8 cellular contexts compared by ENCODE assay signal in the genomic region with DNA sequence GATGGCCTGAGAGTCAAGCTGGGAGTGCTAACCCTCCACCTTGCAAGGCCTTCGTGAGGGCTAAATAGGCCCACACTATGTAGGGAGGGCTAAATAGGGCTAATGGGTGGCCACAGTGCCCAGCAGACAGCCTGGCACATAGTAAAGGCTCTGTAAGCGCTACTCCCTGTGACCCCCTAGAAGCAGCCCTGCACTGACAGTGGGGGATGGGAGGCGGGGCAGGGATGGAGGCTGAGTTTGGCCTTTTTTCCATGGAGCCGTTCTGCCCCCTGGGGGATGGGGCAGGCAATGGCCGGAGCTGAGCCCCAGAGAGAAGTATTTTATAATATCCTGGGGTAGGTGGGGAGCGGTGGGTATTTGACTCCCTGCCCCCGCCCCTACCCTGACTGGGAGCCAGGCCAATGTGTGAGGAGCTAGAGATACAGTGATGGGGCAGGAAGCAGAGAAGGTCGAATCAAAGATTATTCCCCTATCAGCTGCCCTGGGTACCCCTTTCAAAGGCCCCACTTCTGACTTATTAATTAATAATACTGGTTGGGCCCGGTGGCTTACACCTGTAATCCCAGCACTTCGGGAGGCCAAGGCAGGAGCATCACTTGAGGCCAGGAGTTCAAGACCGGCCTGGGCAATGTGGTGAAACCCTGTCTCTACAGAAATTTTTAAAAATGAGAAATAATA. TPM values are rescaled to one million over a fixed set of nuclear protein-coding genes. Genes with fewer than 3 reads are reported as not detected.
DNase-seq lines count a peak whose midpoint lies in the region; ATAC-seq, FAIRE-seq and TF ChIP-seq lines count a peak whose summit lies in the region.

No MANE protein-coding gene starts in this region.

- FAIRE-seq in H54 (lab: Jason Lieb, UNC), result no peak

- intact Hi-C loops in colonic mucosa (cut with DNase I) (loop anchor here (2.0 kb wide), 1 partner anchor 256 kb away; no protein-coding TSS in a partner anchor), right lobe of liver (cut with DNase I) (no loop called here)

- no peak for TF ChIP-seq EP300 in suprapubic skin (IDR thresholded peaks at IDR 0.05)

- no peaks in the 10 kb centered on the region for H3K4me1 ChIP-seq in colonic mucosa
- H3K4me1 ChIP-seq in right lobe of liver, result no peaks in the 10 kb centered on the region
- no peaks in the 10 kb centered on the region for H3K4me1 ChIP-seq in suprapubic skin

- DNase-seq in H54 (ENCODE audit: insufficient read length, low spot score), result peak; percentile 54
- peak; percentile 52 for DNase-seq in RPMI8226
- peak; percentile 52 for DNase-seq in colonic mucosa
- peak; percentile 35 to 51 (median 46) for DNase-seq in right lobe of liver
- DNase-seq in suprapubic skin (ENCODE audit: low spot score in 2 of 2), result peak in 1 of 2 donors; percentile 54
- DNase-seq in GOT3 (lab: John Stamatoyannopoulos, UW), result no peak
- DNase-seq in dedifferentiated amniotic fluid mesenchymal stem cell (ENCODE audit: extremely low spot score), result no peak

- TF ChIP-seq POLR2A in H54 (IDR thresholded peaks at IDR 0.05; ENCODE audit: low read depth, low read length) (no peak), right lobe of liver (IDR thresholded peaks at IDR 0.05) (no peak), suprapubic skin (IDR thresholded peaks at IDR 0.05) (no peak)

- TF ChIP-seq CTCF in C4-2B (conservative IDR thresholded peaks at IDR 0.05) (peak; percentile 72), colonic mucosa (IDR thresholded peaks at IDR 0.05) (peak; percentile 52), right lobe of liver (IDR thresholded peaks at IDR 0.05) (peak; percentile 45 to 60 (median 49)), suprapubic skin (IDR thresholded peaks at IDR 0.05) (peak; percentile 11 to 56)

- no peaks in the 10 kb centered on the region for H3K9me3 ChIP-seq in colonic mucosa
- no peaks in the 10 kb centered on the region for H3K9me3 ChIP-seq in right lobe of liver
- no peaks in the 10 kb centered on the region for H3K9me3 ChIP-seq in suprapubic skin

- 36% methylated on average over 6 of the region's 11 CpGs for WGBS in right lobe of liver (ENCODE audit: insufficient coverage, low coverage, low lambda C conversion rate, missing lambda C conversion rate)
- 62% methylated on average over 7 of the region's 11 CpGs for WGBS in suprapubic skin

- H3K4me3 ChIP-seq in colonic mucosa, result no peak overlapping the region
- no peak overlapping the region for H3K4me3 ChIP-seq in right lobe of liver
- H3K4me3 ChIP-seq in suprapubic skin, result no peak overlapping the region

- H3K36me3 ChIP-seq in colonic mucosa (no peaks in the 10 kb centered on the region), right lobe of liver (no peaks in the 10 kb centered on the region), suprapubic skin (no peaks in the 10 kb centered on the region)

- no peak overlapping the region for H3K9ac ChIP-seq in colonic mucosa (ENCODE audit: low read depth in 2 of 2, low read length in 2 of 2)

- peak; percentile 55 to 66 (median 62) for ATAC-seq in right lobe of liver

- H3K27ac ChIP-seq in C4-2B (no peak overlapping the region), colonic mucosa (no peak overlapping the region), right lobe of liver (no peak overlapping the region), suprapubic skin (no peak overlapping the region)

- H3K27me3 ChIP-seq in colonic mucosa (no peaks in the 10 kb centered on the region), right lobe of liver (no peaks in the 10 kb centered on the region), suprapubic skin (peaks cover 7% of the 10 kb centered on the region)

RNA-seq across cellular contexts. Expression of a gene that starts 42.3 kb away (rescaled TPM):
- total RNA-seq in colonic mucosa, result not detected
- not detected for total RNA-seq in right lobe of liver
- total RNA-seq in suprapubic skin, result not detected

Comparison
In these comparisons a context has a peak if more than half of its experiments do, and no peak if none do; other contexts are left out.
1. DNase-seq: peak in H54 (single experiment), RPMI8226 (single experiment), colonic mucosa (single experiment) and right lobe of liver (3 of 3); none in GOT3 (single experiment) and dedifferentiated amniotic fluid mesenchymal stem cell (single experiment).
2. Peak in every context shown above with its lines, with median percentiles within 50 percentile points of each other: CTCF ChIP-seq.